24 cellular contexts compared by ENCODE assay signal in the genomic region with DNA sequence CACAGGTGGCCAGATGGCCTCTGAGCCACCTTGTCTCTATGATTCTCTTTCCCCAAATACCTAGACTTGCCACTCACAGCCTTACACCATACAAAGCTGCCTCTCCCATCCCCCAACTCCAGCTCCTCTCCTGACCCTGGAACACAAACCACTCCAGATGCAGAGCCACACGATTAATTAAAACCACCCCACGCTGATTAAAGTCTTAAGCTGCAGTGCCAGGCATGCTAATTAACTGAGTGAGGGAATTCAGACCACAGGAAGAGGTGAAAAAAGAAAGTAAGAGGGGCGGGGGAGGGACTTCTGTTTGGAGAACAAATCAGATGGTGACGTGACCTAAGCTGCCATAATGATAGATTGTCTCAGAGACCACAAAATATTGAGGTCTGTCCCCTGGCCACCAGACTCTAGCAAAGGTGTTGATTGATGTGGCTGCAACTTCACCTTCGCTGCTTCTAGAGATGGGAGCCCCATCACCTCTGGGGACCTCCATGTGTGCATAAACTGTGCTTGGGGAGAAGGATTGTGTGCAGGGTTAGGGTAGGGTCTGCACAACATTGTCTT.
"Had no signal": no experiment of that assay in that cellular context is flagged by ENCODE, and none has a peak within 500 bp of the region (broad histone marks: within the 10 kb centered on the region; RNA-seq: fewer than 3 reads in every experiment).

No MANE protein-coding gene starts in this region.

- H3K9ac ChIP-seq: parathyroid adenoma had no signal

- ATAC-seq: left ventricle myocardium superior; lower lobe of right lung; natural killer cell; right lobe of liver; stimulated activated naive B cell treated with anti-CD40 and anti-IgM and Interleukin-4, amounts not matched to agents 10 μg/mL and 1 μg/mL and 100 μg/mL, for 72 hours had no signal

- H3K79me2 ChIP-seq: parathyroid adenoma had no signal

- H3K4me3 Mint-ChIP-seq: immature natural killer cell; natural killer cell; neural crest cell; stimulated activated naive B cell treated with anti-CD40 and anti-IgM and Interleukin-4, amounts not matched to agents 10 μg/mL and 1 μg/mL and 100 μg/mL, for 72 hours; stimulated activated naive CD8-positive, alpha-beta T cell treated with anti-CD3 and anti-CD28 coated beads, Interleukin-15, Interleukin-2, amounts not matched to agents 100 ng/mL and 50 ng/mL, for 24 hours had no signal

- H3K36me3 Mint-ChIP-seq: natural killer cell; stimulated activated naive B cell treated with anti-CD40 and anti-IgM and Interleukin-4, amounts not matched to agents 10 μg/mL and 1 μg/mL and 100 μg/mL, for 72 hours had no signal

- H3K36me3 ChIP-seq: esophagus muscularis mucosa, lower lobe of right lung, right lobe of liver, thoracic aorta, tibial nerve, upper lobe of left lung had no signal

- H3K27ac ChIP-seq: coronary artery, esophagus muscularis mucosa, lower lobe of right lung, parathyroid adenoma, right lobe of liver, thoracic aorta, tibial nerve, upper lobe of left lung had no signal

- DNase-seq: dermis blood vessel endothelial cell; effector memory CD4-positive, alpha-beta T cell; foreskin melanocyte; glutamatergic neuron; hypothalamus; immature natural killer cell; islet precursor cell; left ventricle myocardium superior; lower lobe of right lung; natural killer cell; right lobe of liver; small intestine; stimulated activated CD4-positive, alpha-beta T cell treated with anti-CD3 and anti-CD28 coated beads, Interleukin-15, amount 100 ng/mL, for 24 hours; stimulated activated CD4-positive, alpha-beta T cell treated with anti-CD3 and anti-CD28 coated beads, Interleukin-2, amount 100 ng/mL, for 48 hours; stimulated activated naive B cell treated with anti-CD40 and anti-IgM and Interleukin-4, amounts not matched to agents 10 μg/mL and 1 μg/mL and 100 μg/mL, for 72 hours; upper lobe of left lung had no signal

- H3K27ac Mint-ChIP-seq: natural killer cell; progenitor cell of endocrine pancreas; stimulated activated naive B cell treated with anti-CD40 and anti-IgM and Interleukin-4, amounts not matched to agents 10 μg/mL and 1 μg/mL and 100 μg/mL, for 72 hours; stimulated activated naive CD8-positive, alpha-beta T cell treated with anti-CD3 and anti-CD28 coated beads, Interleukin-15, Interleukin-2, amounts not matched to agents 100 ng/mL and 50 ng/mL, for 24 hours had no signal

- H3K9me3 ChIP-seq: esophagus muscularis mucosa, lower lobe of right lung, right lobe of liver, thoracic aorta, upper lobe of left lung had no signal

- H2AFZ ChIP-seq: parathyroid adenoma had no signal

- H3K4me1 Mint-ChIP-seq: immature natural killer cell; natural killer cell; stimulated activated naive B cell treated with anti-CD40 and anti-IgM and Interleukin-4, amounts not matched to agents 10 μg/mL and 1 μg/mL and 100 μg/mL, for 72 hours had no signal

- H3K4me3 ChIP-seq: coronary artery, esophagus muscularis mucosa, lower lobe of right lung, right lobe of liver, thoracic aorta, tibial nerve, upper lobe of left lung had no signal

- H3K4me1 ChIP-seq: parathyroid adenoma, right lobe of liver had no signal

- H3K27me3 ChIP-seq: esophagus muscularis mucosa, right lobe of liver, upper lobe of left lung had no signal

- H3K27me3 Mint-ChIP-seq: progenitor cell of endocrine pancreas had no signal
